19 cellular contexts compared by ENCODE assay signal in the genomic region with DNA sequence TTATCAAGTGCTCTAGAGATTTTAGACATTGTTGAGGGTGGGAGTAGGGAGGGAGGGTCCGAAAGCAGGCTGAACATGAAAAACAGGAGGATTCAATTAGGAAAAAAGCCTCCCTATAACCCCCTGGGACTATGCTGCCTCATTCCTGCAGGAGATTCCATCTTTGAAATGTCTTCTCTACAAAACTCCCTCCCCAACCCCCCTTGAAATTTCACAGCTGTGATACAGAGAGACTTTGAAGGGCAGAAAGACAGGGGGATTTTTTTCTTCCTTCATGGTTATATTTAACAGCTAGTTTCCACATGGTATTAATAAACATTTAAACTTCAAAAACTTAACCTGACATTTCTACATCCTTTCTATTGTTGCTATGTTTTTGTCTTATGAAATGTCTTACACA. TPM values are rescaled to one million over a fixed set of nuclear protein-coding genes. Genes with fewer than 3 reads are reported as not detected.
DNase-seq lines count a peak whose midpoint lies in the region; ATAC-seq, FAIRE-seq and TF ChIP-seq lines count a peak whose summit lies in the region.
"Had no signal": no experiment of that assay in that cellular context is flagged by ENCODE, and none has a peak within 500 bp of the region (broad histone marks: within the 10 kb centered on the region; RNA-seq: fewer than 3 reads in every experiment).

No MANE protein-coding gene starts in this region.

- ATAC-seq in heart right ventricle = peak in 5 of 8 donors; percentile 13 to 61 (median 30)
- ATAC-seq in activated CD8-positive, alpha-beta memory T cell treated with anti-CD3 and anti-CD28 coated beads, Interleukin-2, amount 10 ng/mL, durations not matched to agents 7 days and 5 days = no peak
- no peak for ATAC-seq in activated naive CD8-positive, alpha-beta T cell treated with anti-CD3 and anti-CD28 coated beads, Interleukin-2, amount 50 U/mL, for 24 hours

- no peaks in the 10 kb centered on the region for H3K9me3 Mint-ChIP-seq in activated CD8-positive, alpha-beta memory T cell treated with anti-CD3 and anti-CD28 coated beads, Interleukin-2, amount 10 ng/mL, durations not matched to agents 7 days and 5 days (ENCODE audit: low read depth)
- H3K9me3 Mint-ChIP-seq in activated naive CD8-positive, alpha-beta T cell treated with anti-CD3 and anti-CD28 coated beads, Interleukin-2, amount 50 U/mL, for 24 hours = no peaks in the 10 kb centered on the region

- CTCF ChIA-PET in activated CD8-positive, alpha-beta memory T cell treated with anti-CD3 and anti-CD28 coated beads, Interleukin-2, amount 10 ng/mL, durations not matched to agents 7 days and 5 days (lab: Charles Lee) = no interaction called here

- 78 to 80% methylated on average over 1 of the region's 1 CpG for WGBS in heart right ventricle, 2 donors

- peaks cover 0 to 12% (median 2%) of the 10 kb centered on the region in 11 donors for H3K9me3 ChIP-seq in heart right ventricle
- H3K9me3 ChIP-seq: Caco-2 had no signal

- no peaks in the 10 kb centered on the region for H3K36me3 Mint-ChIP-seq in activated CD8-positive, alpha-beta memory T cell treated with anti-CD3 and anti-CD28 coated beads, Interleukin-2, amount 10 ng/mL, durations not matched to agents 7 days and 5 days
- H3K36me3 Mint-ChIP-seq in activated naive CD8-positive, alpha-beta T cell treated with anti-CD3 and anti-CD28 coated beads, Interleukin-2, amount 50 U/mL, for 24 hours (ENCODE audit: low read depth) = no peaks in the 10 kb centered on the region
- H3K36me3 Mint-ChIP-seq: CD4-positive, CD25-positive, alpha-beta regulatory T cell had no signal

- no peak for TF ChIP-seq CTCF in heart right ventricle (IDR thresholded peaks at IDR 0.05)
- TF ChIP-seq CTCF in GM10266 (IDR thresholded peaks at IDR 0.05; ENCODE audit: control insufficient read depth, insufficient read depth, low read depth, missing control alignments) = no peak

- H3K27ac ChIP-seq in heart right ventricle = no peak overlapping the region
- H3K27ac ChIP-seq: KMS-11 had no signal

- H3K4me3 ChIP-seq in heart right ventricle = no peak overlapping the region

- no peak overlapping the region for H3K27ac Mint-ChIP-seq in activated CD8-positive, alpha-beta memory T cell treated with anti-CD3 and anti-CD28 coated beads, Interleukin-2, amount 10 ng/mL, durations not matched to agents 7 days and 5 days
- H3K27ac Mint-ChIP-seq in activated naive CD8-positive, alpha-beta T cell treated with anti-CD3 and anti-CD28 coated beads, Interleukin-2, amount 50 U/mL, for 24 hours = no peak overlapping the region
- H3K27ac Mint-ChIP-seq: CD4-positive, CD25-positive, alpha-beta regulatory T cell had no signal

- intact Hi-C loops in heart right ventricle (cut with DNase I) = no loop called here
- intact Hi-C loops in cardiac septum (cut with DNase I) = no loop called here

- no peaks in the 10 kb centered on the region for H3K4me1 Mint-ChIP-seq in activated CD8-positive, alpha-beta memory T cell treated with anti-CD3 and anti-CD28 coated beads, Interleukin-2, amount 10 ng/mL, durations not matched to agents 7 days and 5 days
- H3K4me1 Mint-ChIP-seq in activated naive CD8-positive, alpha-beta T cell treated with anti-CD3 and anti-CD28 coated beads, Interleukin-2, amount 50 U/mL, for 24 hours = no peaks in the 10 kb centered on the region

- FAIRE-seq in endometrium (lab: Jason Lieb, UNC) = peak; percentile 98

- H3K4me1 ChIP-seq in heart right ventricle = peaks cover 0 to 15% (median 6%) of the 10 kb centered on the region in 9 donors
- H3K4me1 ChIP-seq: Caco-2 had no signal

- peaks cover 0 to 5% (median 0%) of the 10 kb centered on the region in 7 donors for H3K27me3 ChIP-seq in heart right ventricle

- peak in 1 of 2 donors; percentile 50 for DNase-seq in heart right ventricle
- no peak for DNase-seq in cardiac septum (ENCODE audit: low spot score)
- DNase-seq in left kidney (ENCODE audit: low read depth, low spot score) = peak; percentile 86
- DNase-seq in GM10266 (ENCODE audit: extremely low spot score) = no peak
- no peak for DNase-seq in activated CD8-positive, alpha-beta memory T cell treated with anti-CD3 and anti-CD28 coated beads, Interleukin-2, amount 10 ng/mL, durations not matched to agents 7 days and 5 days
- DNase-seq in activated naive CD8-positive, alpha-beta T cell treated with anti-CD3 and anti-CD28 coated beads, Interleukin-2, amount 50 U/mL, for 24 hours = no peak
- DNase-seq: Caco-2; CD4-positive, CD25-positive, alpha-beta regulatory T cell; DMS153; EL; NCI-H1048; NCI-H1436 treated with DMSO at 0.1 percent for 48 hours; NCI-H2029 treated with DMSO at 0.1 percent for 48 hours; NCI-H226; NCI-H526 treated with DMSO at 0.1 percent for 48 hours; OCI-M1; SHP77 treated with DMSO at 0.1 percent for 48 hours had no signal

- H3K27me3 Mint-ChIP-seq in activated CD8-positive, alpha-beta memory T cell treated with anti-CD3 and anti-CD28 coated beads, Interleukin-2, amount 10 ng/mL, durations not matched to agents 7 days and 5 days = peaks cover 16% of the 10 kb centered on the region
- peaks cover 20% of the 10 kb centered on the region for H3K27me3 Mint-ChIP-seq in activated naive CD8-positive, alpha-beta T cell treated with anti-CD3 and anti-CD28 coated beads, Interleukin-2, amount 50 U/mL, for 24 hours

- no peak overlapping the region for H3K4me3 Mint-ChIP-seq in activated CD8-positive, alpha-beta memory T cell treated with anti-CD3 and anti-CD28 coated beads, Interleukin-2, amount 10 ng/mL, durations not matched to agents 7 days and 5 days
- no peak overlapping the region for H3K4me3 Mint-ChIP-seq in activated naive CD8-positive, alpha-beta T cell treated with anti-CD3 and anti-CD28 coated beads, Interleukin-2, amount 50 U/mL, for 24 hours

- H3K36me3 ChIP-seq in heart right ventricle = no peaks in the 10 kb centered on the region

RNA-seq across cellular contexts. Expression of a gene that starts 57.6 kb away (rescaled TPM):
- total RNA-seq in heart right ventricle = 10 to 100 TPM; 26.7 to 46.6 (median 36.5) TPM
- 10 to 100 TPM; 31.7 to 57.2 TPM for polyA plus RNA-seq in heart right ventricle
- total RNA-seq in cardiac septum = 49.9 TPM
- total RNA-seq in activated CD8-positive, alpha-beta memory T cell treated with anti-CD3 and anti-CD28 coated beads, Interleukin-2, amount 10 ng/mL, durations not matched to agents 7 days and 5 days = 10 to 100 TPM; 14.3 to 28.5 TPM

Comparison
In these comparisons a context has a peak if more than half of its experiments do, and no peak if none do; other contexts are left out.
1. ATAC-seq: peak in heart right ventricle (5 of 8); none in activated CD8-positive, alpha-beta memory T cell treated with anti-CD3 and anti-CD28 coated beads, Interleukin-2, amount 10 ng/mL, durations not matched to agents 7 days and 5 days (single experiment) and activated naive CD8-positive, alpha-beta T cell treated with anti-CD3 and anti-CD28 coated beads, Interleukin-2, amount 50 U/mL, for 24 hours (single experiment).